ENCODE assay signal across 2 cellular contexts in genomic region chr12:65961731-65962130, GRCh38.
TF ChIP-seq lines count a peak whose summit lies in the region.

No MANE protein-coding gene starts in this region.

TF ChIP-seq in GM23338, 12 proteins besides CTCF, POLR2A, EP300 and RAD21 (continued from another document):
- TF ChIP-seq REST (IDR thresholded peaks at IDR 0.05; ENCODE audit: unreplicated experiment): no peak
- no peak for TF ChIP-seq EZH2phosphoT487 (IDR thresholded peaks at IDR 0.05; ENCODE audit: unreplicated experiment)
- no peak for TF ChIP-seq EZH2 (IDR thresholded peaks at IDR 0.05; ENCODE audit: low read depth, unreplicated experiment)
- no peak for TF ChIP-seq JUNB (IDR thresholded peaks at IDR 0.05; ENCODE audit: unreplicated experiment)
- TF ChIP-seq ZNF114 (CRISPR knock-in tag; IDR thresholded peaks at IDR 0.05): no peak
- no peak for TF ChIP-seq STAT1 (IDR thresholded peaks at IDR 0.05; ENCODE audit: unreplicated experiment)
- TF ChIP-seq ZNF331 (CRISPR knock-in tag; IDR thresholded peaks at IDR 0.05; ENCODE audit: low read depth): no peak
- TF ChIP-seq ZNF462 (CRISPR knock-in tag; IDR thresholded peaks at IDR 0.05): no peak
- no peak for TF ChIP-seq ETS1 (IDR thresholded peaks at IDR 0.05)

TF ChIP-seq in WTC11, 78 proteins besides CTCF, POLR2A, EP300 and RAD21 (continued from another document):
- TF ChIP-seq CDX4 (CRISPR knock-in tag; IDR thresholded peaks at IDR 0.05; ENCODE audit: borderline replicate concordance) (no peak), EMX1 (CRISPR knock-in tag; IDR thresholded peaks at IDR 0.05) (no peak), SMAD4 (CRISPR knock-in tag; IDR thresholded peaks at IDR 0.05) (no peak), RELA (CRISPR knock-in tag; IDR thresholded peaks at IDR 0.05; ENCODE audit: borderline replicate concordance) (no peak), JAZF1 (CRISPR knock-in tag; IDR thresholded peaks at IDR 0.05) (no peak), E2F1 (CRISPR knock-in tag; IDR thresholded peaks at IDR 0.05) (no peak)
